In genomic region chr13:64546371-64546770, GRCh38 we compare ENCODE assay signal across 30 cellular contexts.
"Had no signal": no experiment of that assay in that cellular context is flagged by ENCODE, and none has a peak within 500 bp of the region (broad histone marks: within the 10 kb centered on the region; RNA-seq: fewer than 3 reads in every experiment).

No MANE protein-coding gene starts in this region.

- H3K27me3 ChIP-seq: SJCRH30 had no signal

- H2AFZ ChIP-seq: PC-9 had no signal

- H3K9me3 Mint-ChIP-seq: activated CD4-positive, alpha-beta T cell treated with anti-CD3 and anti-CD28 coated beads, Interleukin-2, amount 10 ng/mL, durations not matched to agents 7 days and 5 days had no signal

- H3K27me3 Mint-ChIP-seq: activated CD4-positive, alpha-beta T cell treated with anti-CD3 and anti-CD28 coated beads for 36 hours; activated CD4-positive, alpha-beta T cell treated with anti-CD3 and anti-CD28 coated beads, Interleukin-2, amount 10 ng/mL, durations not matched to agents 7 days and 5 days; activated T-cell treated with anti-CD3 and anti-CD28 coated beads, Interleukin-2, amount 50 U/mL, for 24 hours; brain had no signal

- H3K4me3 ChIP-seq: PC-9, SJCRH30, SK-N-MC had no signal

- H3K4me3 Mint-ChIP-seq: activated CD4-positive, alpha-beta T cell treated with anti-CD3 and anti-CD28 coated beads for 36 hours; activated CD4-positive, alpha-beta T cell treated with anti-CD3 and anti-CD28 coated beads, Interleukin-2, amount 10 ng/mL, durations not matched to agents 7 days and 5 days; activated CD8-positive, alpha-beta T cell treated with anti-CD3 and anti-CD28 coated beads, Interleukin-2, amount 10 ng/mL, durations not matched to agents 7 days and 5 days; activated T-cell treated with anti-CD3 and anti-CD28 coated beads, Interleukin-2, amount 50 U/mL, for 24 hours; brain; T-helper 2 cell treated with Interferon-gamma antibody and Interleukin-4, amounts not matched to agents 5 μg/mL and 100 μg/mL, for 36 hours; WTC11 had no signal

- H3K4me2 ChIP-seq: PC-9 had no signal

- FAIRE-seq: TTC549 had no signal

- H3K4me1 Mint-ChIP-seq: activated CD4-positive, alpha-beta T cell treated with anti-CD3 and anti-CD28 coated beads for 36 hours; activated CD4-positive, alpha-beta T cell treated with anti-CD3 and anti-CD28 coated beads, Interleukin-2, amount 10 ng/mL, durations not matched to agents 7 days and 5 days; brain; WTC11 had no signal

- H3K36me3 ChIP-seq: SJCRH30 had no signal

- H3K27ac ChIP-seq: PC-9, SJCRH30, SK-N-MC had no signal

- ATAC-seq: activated CD4-positive, alpha-beta T cell treated with anti-CD3 and anti-CD28 coated beads for 36 hours; activated CD4-positive, CD25-positive, alpha-beta regulatory T cell treated with anti-CD3 and anti-CD28 coated beads, Interleukin-2, amount 50 U/mL, for 24 hours; activated CD8-positive, alpha-beta T cell treated with anti-CD3 and anti-CD28 coated beads, Interleukin-2, amount 10 ng/mL, durations not matched to agents 7 days and 5 days; activated naive CD4-positive, alpha-beta T cell treated with anti-CD3 and anti-CD28 coated beads, Interleukin-2, amount 50 U/mL, for 72 hours; WTC11 had no signal

- H3K27ac Mint-ChIP-seq: activated CD4-positive, alpha-beta T cell treated with anti-CD3 and anti-CD28 coated beads for 36 hours; activated CD4-positive, alpha-beta T cell treated with anti-CD3 and anti-CD28 coated beads, Interleukin-2, amount 10 ng/mL, durations not matched to agents 7 days and 5 days; activated CD8-positive, alpha-beta T cell treated with anti-CD3 and anti-CD28 coated beads, Interleukin-2, amount 10 ng/mL, durations not matched to agents 7 days and 5 days; activated naive CD4-positive, alpha-beta T cell treated with anti-CD3 and anti-CD28 coated beads, Interleukin-2, amount 50 U/mL, for 72 hours; activated T-cell treated with anti-CD3 and anti-CD28 coated beads, Interleukin-2, amount 50 U/mL, for 24 hours; activated T-helper 2 cell treated with anti-CD3 and anti-CD28 coated beads, Interferon-gamma antibody, Interleukin-2, Interleukin-4, amounts not matched to agents 10 μg/mL and 5 μg/mL and 100 μg/mL, durations not matched to agents 14 hours and 24 hours and 36 hours; brain; T-helper 2 cell treated with Interferon-gamma antibody and Interleukin-4, amounts not matched to agents 5 μg/mL and 100 μg/mL, for 36 hours; WTC11 had no signal

- H3K4me1 ChIP-seq: SJCRH30 had no signal

- DNase-seq: activated CD4-positive, alpha-beta T cell treated with anti-CD3 and anti-CD28 coated beads for 36 hours; activated CD4-positive, alpha-beta T cell treated with anti-CD3 and anti-CD28 coated beads, Interleukin-2, amount 10 ng/mL, durations not matched to agents 7 days and 5 days; activated CD4-positive, alpha-beta T cell treated with anti-CD3 and anti-CD28 coated beads, Interleukin-2, amount 50 U/mL, for 48 hours; activated CD8-positive, alpha-beta T cell treated with anti-CD3 and anti-CD28 coated beads, Interleukin-2, amount 10 ng/mL, durations not matched to agents 7 days and 5 days; activated gamma-delta T cell; activated naive CD4-positive, alpha-beta T cell treated with Interleukin-2 at 50 U/mL for 16 hours; activated T-cell treated with anti-CD3 and anti-CD28 coated beads, Interleukin-2, amount 50 U/mL, for 24 hours; anterior cingulate cortex; central memory CD4-positive, alpha-beta T cell; Karpas-422; KBM-7; NCI-H1105; NCI-H1417 treated with DMSO at 0.1 percent for 48 hours; NCI-H187 treated with DMSO at 0.1 percent for 48 hours; NCI-H2081; NCI-H2171 treated with DMSO at 0.1 percent for 48 hours; NCI-H226; NCI-H446 treated with DMSO at 0.1 percent for 48 hours; NCI-H524; PC-9; SHP77; SJCRH30 had no signal

- H3K36me3 Mint-ChIP-seq: activated naive CD4-positive, alpha-beta T cell treated with anti-CD3 and anti-CD28 coated beads, Interleukin-2, amount 50 U/mL, for 72 hours; brain had no signal
